33 cellular contexts compared by ENCODE assay signal in genomic region chr5:94385767-94386166, GRCh38.
"Had no signal": no experiment of that assay in that cellular context is flagged by ENCODE, and none has a peak within 500 bp of the region (broad histone marks: within the 10 kb centered on the region; RNA-seq: fewer than 3 reads in every experiment).

No MANE protein-coding gene starts in this region.

- H3K4me3 ChIP-seq: left lung, lower lobe of right lung, neural progenitor cell, ovary, right atrium auricular region, right lobe of liver, skin epidermis, stomach, testis, thyroid gland, transverse colon, upper lobe of left lung, vagina had no signal

- DNase-seq: hypothalamus; immature natural killer cell; kidney; left colon; left lung; lower lobe of right lung; mammary epithelial cell; mesenchymal stem cell; naive B cell; natural killer cell; nephron progenitor cell; occipital lobe; ovary; right lobe of liver; stimulated activated CD4-positive, alpha-beta T cell treated with anti-CD3 and anti-CD28 coated beads, Interleukin-12 subunit alpha, Interleukin-12 subunit beta, amount 100 ng/mL, for 4 hours; stimulated activated CD4-positive, alpha-beta T cell treated with anti-CD3 and anti-CD28 coated beads, Interleukin-15, amount 100 ng/mL, for 24 hours; stimulated activated CD4-positive, alpha-beta T cell treated with anti-CD3 and anti-CD28 coated beads, Interleukin-2, amount 100 ng/mL, for 24 hours; stimulated activated CD4-positive, alpha-beta T cell treated with anti-CD3 and anti-CD28 coated beads, Interleukin-4, amount 100 ng/mL, for 1 hour; stimulated activated naive B cell treated with anti-CD40 and anti-IgM and Interleukin-4, amounts not matched to agents 10 μg/mL and 1 μg/mL and 100 μg/mL, for 72 hours; stimulated activated naive CD8-positive, alpha-beta T cell treated with anti-CD3 and anti-CD28 coated beads, Interleukin-15, Interleukin-2, amounts not matched to agents 100 U/mL and 50 U/mL, for 24 hours; stomach; testis; thyroid gland; transverse colon; upper lobe of left lung had no signal

- H3K9me3 ChIP-seq: left lung, lower lobe of right lung, neutrophil, ovary, right atrium auricular region, right lobe of liver, stomach, testis, thyroid gland, transverse colon, upper lobe of left lung, vagina had no signal

- H3K36me3 Mint-ChIP-seq: mesothelial cell of epicardium had no signal

- H2AFZ ChIP-seq: neural progenitor cell had no signal

- H3K36me3 ChIP-seq: left lung, lower lobe of right lung, neural progenitor cell, neutrophil, ovary, right atrium auricular region, right lobe of liver, stomach, thyroid gland, transverse colon, upper lobe of left lung, vagina had no signal

- H3K4me2 ChIP-seq: neural progenitor cell had no signal

- H3K9me3 Mint-ChIP-seq: immature natural killer cell; naive B cell; natural killer cell; nephron progenitor cell; neural progenitor cell; stimulated activated naive B cell treated with anti-CD40 and anti-IgM and Interleukin-4, amounts not matched to agents 10 μg/mL and 1 μg/mL and 100 μg/mL, for 72 hours had no signal

- H3K27me3 Mint-ChIP-seq: naive B cell; stimulated activated naive B cell treated with anti-CD40 and anti-IgM and Interleukin-4, amounts not matched to agents 10 μg/mL and 1 μg/mL and 100 μg/mL, for 72 hours had no signal

- H3K27me3 ChIP-seq: left lung, neural progenitor cell, neutrophil, ovary, right atrium auricular region, right lobe of liver, stomach, testis, thyroid gland, transverse colon, upper lobe of left lung, vagina had no signal

- H3K4me1 ChIP-seq: left lung, lower lobe of right lung, neural progenitor cell, right atrium auricular region, right lobe of liver, testis, thyroid gland, transverse colon, upper lobe of left lung, vagina had no signal

- H3K27ac ChIP-seq: left lung, lower lobe of right lung, neural progenitor cell, neutrophil, ovary, right atrium auricular region, right lobe of liver, skin epidermis, stomach, testis, thyroid gland, transverse colon, upper lobe of left lung, vagina had no signal

- ATAC-seq: left colon; left lung; lower lobe of right lung; natural killer cell; stimulated activated naive B cell treated with anti-CD40 and anti-IgM and Interleukin-4, amounts not matched to agents 10 μg/mL and 1 μg/mL and 100 μg/mL, for 72 hours; stimulated activated naive CD8-positive, alpha-beta T cell treated with anti-CD3 and anti-CD28 coated beads, Interleukin-15, Interleukin-2, amounts not matched to agents 100 U/mL and 50 U/mL, for 24 hours had no signal

- H3K4me1 Mint-ChIP-seq: naive B cell, nephron progenitor cell had no signal

- H3K27ac Mint-ChIP-seq: immature natural killer cell; mesothelial cell of epicardium; naive B cell; natural killer cell; nephron progenitor cell; neural progenitor cell; progenitor cell of endocrine pancreas; stimulated activated naive B cell treated with anti-CD40 and anti-IgM and Interleukin-4, amounts not matched to agents 10 μg/mL and 1 μg/mL and 100 μg/mL, for 72 hours had no signal

- H3K4me3 Mint-ChIP-seq: immature natural killer cell; mesothelial cell of epicardium; naive B cell; natural killer cell; nephron progenitor cell; neural progenitor cell; stimulated activated naive B cell treated with anti-CD40 and anti-IgM and Interleukin-4, amounts not matched to agents 10 μg/mL and 1 μg/mL and 100 μg/mL, for 72 hours had no signal

- H3K9ac ChIP-seq: neural progenitor cell had no signal

- FAIRE-seq: islet of Langerhans, kidney had no signal
